21 cellular contexts compared by ENCODE assay signal in the genomic region with DNA sequence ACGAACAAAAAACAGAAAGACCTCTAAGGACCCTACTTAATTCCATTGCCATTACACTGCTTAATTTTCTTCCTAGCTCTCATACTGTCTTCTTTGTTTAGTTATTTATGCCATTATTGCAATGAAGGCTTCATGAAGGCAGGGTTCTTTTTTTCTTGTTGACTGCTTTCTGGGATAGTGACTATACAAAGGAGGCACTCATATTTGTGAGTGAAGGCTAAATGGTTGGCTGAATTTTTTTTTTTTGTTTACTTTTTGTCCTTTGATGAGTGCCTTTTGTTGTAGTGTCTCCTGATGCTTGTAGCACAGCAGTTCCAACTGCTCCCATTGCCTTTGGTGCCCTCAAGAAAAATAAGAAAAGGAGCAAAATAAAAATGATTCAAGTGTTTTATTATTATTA. TPM values are rescaled to one million over a fixed set of nuclear protein-coding genes. Genes with fewer than 3 reads are reported as not detected.
DNase-seq lines count a peak whose midpoint lies in the region; ATAC-seq, FAIRE-seq and TF ChIP-seq lines count a peak whose summit lies in the region.
"Had no signal": no experiment of that assay in that cellular context is flagged by ENCODE, and none has a peak within 500 bp of the region (broad histone marks: within the 10 kb centered on the region; RNA-seq: fewer than 3 reads in every experiment).

No MANE protein-coding gene starts in this region.

- TF ChIP-seq POLR2A in HepG2 (IDR thresholded peaks at IDR 0.05; ENCODE audit: insufficient read depth in 1 of 2, low read depth in 2 of 2, low read length in 2 of 2) (no peak), right lobe of liver (IDR thresholded peaks at IDR 0.05) (no peak)

- POLR2A ChIA-PET in HepG2 (lab: Yijun Ruan, JAX) = interaction anchor here (1.5 kb wide), 1 partner anchor 14 kb away, joined by 5 read pairs; no protein-coding TSS in a partner anchor
- POLR2A ChIA-PET in activated CD4-positive, alpha-beta T cell treated with anti-CD3 and anti-CD28 coated beads for 36 hours (lab: Charles Lee) = no interaction called here

- peaks cover 3% of the 10 kb centered on the region for H3K27me3 Mint-ChIP-seq in glutamatergic neuron (ENCODE audit: unreplicated experiment)
- peaks cover 8% of the 10 kb centered on the region for H3K27me3 Mint-ChIP-seq in activated CD4-positive, alpha-beta T cell treated with anti-CD3 and anti-CD28 coated beads for 36 hours

- TF ChIP-seq EP300 in HepG2 (IDR thresholded peaks at IDR 0.05; ENCODE audit: low read depth in 2 of 2, low read length in 2 of 2) = 0 out of 4 replicates have a peak, but pooled peaks of 1 of the 2 experiments have one; percentile 39
- TF ChIP-seq EP300 in HepG2 (CRISPR knock-in tag; IDR thresholded peaks at IDR 0.05; ENCODE audit: borderline replicate concordance) = no peak

- no peak for TF ChIP-seq CTCF in HepG2 (CRISPR knock-in tag; IDR thresholded peaks at IDR 0.05)
- no peak for TF ChIP-seq CTCF in right lobe of liver (IDR thresholded peaks at IDR 0.05)
- TF ChIP-seq CTCF in glutamatergic neuron (IDR thresholded peaks at IDR 0.05; ENCODE audit: partially characterized antibody, unreplicated experiment) = no peak
- TF ChIP-seq CTCF in WERI-Rb-1 (IDR thresholded peaks at IDR 0.05; ENCODE audit: low read depth, low read length) = no peak

- H3K27ac ChIP-seq in HepG2 (ENCODE audit: extremely low read length, insufficient read depth, low read length) = peak overlapping the region; percentile 54
- H3K27ac ChIP-seq in right lobe of liver = no peak overlapping the region
- H3K27ac ChIP-seq in WERI-Rb-1 = no peak overlapping the region
- H3K27ac ChIP-seq: HL-60 had no signal

- in situ Hi-C loops in HepG2 (cut with HindIII; ENCODE audit: extremely low pct_ligation_motif_present, low pct_unique_long_range_greater_than_20kb) = no loop called here

- intact Hi-C loops in HepG2 (cut with micrococcal nuclease; ENCODE audit: unreplicated experiment) (loop anchor here (2.0 kb wide), 1 partner anchor 44 kb away; no protein-coding TSS in a partner anchor), right lobe of liver (cut with DNase I) (no loop called here)
- intact Hi-C loops in activated CD4-positive, alpha-beta T cell treated with anti-CD3 and anti-CD28 coated beads for 36 hours (cut with DNase I, micrococcal nuclease) = no loop called here

- peaks cover 86% of the 10 kb centered on the region for H3K79me2 ChIP-seq in HepG2 (ENCODE audit: insufficient read depth, low read length)

- ATAC-seq in HepG2 = peak; percentile 57
- ATAC-seq in right lobe of liver = no peak
- ATAC-seq in activated CD4-positive, alpha-beta T cell treated with anti-CD3 and anti-CD28 coated beads for 36 hours = no peak
- ATAC-seq: GM12878, HCT116 had no signal

- TF ChIP-seq RAD21 in HepG2 (CRISPR knock-in tag; IDR thresholded peaks at IDR 0.05) = no peak

- H3K9me3 ChIP-seq in HepG2 (ENCODE audit: low read length) (no peaks in the 10 kb centered on the region), right lobe of liver (no peaks in the 10 kb centered on the region), WERI-Rb-1 (ENCODE audit: severe bottlenecking) (no peaks in the 10 kb centered on the region)

- peaks cover 79% of the 10 kb centered on the region for H3K4me1 ChIP-seq in HepG2 (ENCODE audit: insufficient read depth, low read length)
- H3K4me1 ChIP-seq in right lobe of liver = peaks cover 0 to 4% (median 1%) of the 10 kb centered on the region in 4 donors

- peaks cover 1% of the 10 kb centered on the region for H3K36me3 Mint-ChIP-seq in glutamatergic neuron (ENCODE audit: unreplicated experiment)
- no peaks in the 10 kb centered on the region for H3K36me3 Mint-ChIP-seq in activated CD4-positive, alpha-beta T cell treated with anti-CD3 and anti-CD28 coated beads for 36 hours (ENCODE audit: low read depth)

- no peaks in the 10 kb centered on the region for H3K36me3 ChIP-seq in HepG2 (replicated peaks in 1 of 2; ENCODE audit: control insufficient read depth in 1 of 2, insufficient read depth in 2 of 2, low read length in 2 of 2)
- H3K36me3 ChIP-seq in right lobe of liver = no peaks in the 10 kb centered on the region
- H3K36me3 ChIP-seq in WERI-Rb-1 = peaks cover 8% of the 10 kb centered on the region

- no TSS peak for BruUV-seq in HepG2 (replicated peaks; lab: Mats Ljungman, UMichigan)

- peaks cover 28% of the 10 kb centered on the region for H3K4me1 Mint-ChIP-seq in glutamatergic neuron (ENCODE audit: low read depth, unreplicated experiment)
- no peaks in the 10 kb centered on the region for H3K4me1 Mint-ChIP-seq in activated CD4-positive, alpha-beta T cell treated with anti-CD3 and anti-CD28 coated beads for 36 hours

- DNase-seq in HepG2 (ENCODE audit: low spot score) (peak; percentile 83), right lobe of liver (no peak), NCI-H69 (lab: John Stamatoyannopoulos, UW) (peak; percentile 71), glutamatergic neuron (no peak), NCI-H187 treated with DMSO at 0.1 percent for 48 hours (lab: John Stamatoyannopoulos, UW) (no peak), HT-29 (ENCODE audit: low spot score) (no peak), WERI-Rb-1 (no peak)
- no peak for DNase-seq in activated CD4-positive, alpha-beta T cell treated with anti-CD3 and anti-CD28 coated beads for 36 hours
- DNase-seq: DMS79, KG1, NCI-H1092, NCI-H1694 treated with DMSO at 0.1 percent for 48 hours, NCI-H82, SHP77 treated with DMSO at 0.1 percent for 48 hours had no signal

- peaks cover 3% of the 10 kb centered on the region for H3K9me3 Mint-ChIP-seq in glutamatergic neuron (ENCODE audit: unreplicated experiment)
- H3K9me3 Mint-ChIP-seq in activated CD4-positive, alpha-beta T cell treated with anti-CD3 and anti-CD28 coated beads for 36 hours (ENCODE audit: low read depth) = no peaks in the 10 kb centered on the region

- H4K20me1 ChIP-seq in HepG2 (ENCODE audit: insufficient read depth, low read length) = peaks cover 63% of the 10 kb centered on the region

- FAIRE-seq in HepG2 (lab: Jason Lieb, UNC) = peak; percentile 60
- FAIRE-seq: A204.1, GM12878, GM18507, RCC 7860 had no signal

- H3K4me3 Mint-ChIP-seq in glutamatergic neuron (ENCODE audit: unreplicated experiment) = no peak overlapping the region
- no peak overlapping the region for H3K4me3 Mint-ChIP-seq in activated CD4-positive, alpha-beta T cell treated with anti-CD3 and anti-CD28 coated beads for 36 hours
- H3K4me3 Mint-ChIP-seq: CD14-positive monocyte had no signal

- H3K27me3 ChIP-seq in HepG2 (ENCODE audit: control insufficient read depth in 1 of 2, insufficient read depth in 2 of 2, low read length in 2 of 2) (no peaks in the 10 kb centered on the region), right lobe of liver (no peaks in the 10 kb centered on the region), WERI-Rb-1 (ENCODE audit: insufficient read depth, low read depth, severe bottlenecking) (no peaks in the 10 kb centered on the region)

- CTCF ChIA-PET in HepG2 (lab: Yijun Ruan, JAX; ENCODE audit: low intra/inter-chr PET ratio, low total read pairs) = no interaction called here
- CTCF ChIA-PET in activated CD4-positive, alpha-beta T cell treated with anti-CD3 and anti-CD28 coated beads for 36 hours (lab: Charles Lee) = interaction anchor here (0.5 kb wide), 1 partner anchor 18 kb away, joined by 4 read pairs; no protein-coding TSS in a partner anchor

- peak overlapping the region; percentile 39; the same call in 1 of the 2 replicates for H3K9ac ChIP-seq in HepG2 (ENCODE audit: insufficient read depth, low read depth, low read length)

- no peak overlapping the region; a peak in 1 of 6 replicates for H3K4me3 ChIP-seq in HepG2 (replicated peaks in 1 of 3; ENCODE audit: insufficient read depth in 1 of 3, low read depth in 2 of 3, low read length in 3 of 3)
- H3K4me3 ChIP-seq in right lobe of liver = no peak overlapping the region
- no peak overlapping the region for H3K4me3 ChIP-seq in WERI-Rb-1 (ENCODE audit: low read depth, low read length)
- H3K4me3 ChIP-seq: GM12878 had no signal

- peak overlapping the region; percentile 17 for H3K27ac Mint-ChIP-seq in glutamatergic neuron (ENCODE audit: unreplicated experiment)
- H3K27ac Mint-ChIP-seq in activated CD4-positive, alpha-beta T cell treated with anti-CD3 and anti-CD28 coated beads for 36 hours = no peak overlapping the region
- H3K27ac Mint-ChIP-seq: CD14-positive monocyte had no signal

- 6% methylated on average over 1 of the region's 1 CpG for WGBS in HepG2 (ENCODE audit: low lambda C conversion rate)
- WGBS in right lobe of liver (ENCODE audit: insufficient coverage, low coverage, low lambda C conversion rate, missing lambda C conversion rate) = 50% methylated on average over 1 of the region's 1 CpG

- H3K4me2 ChIP-seq in HepG2 (ENCODE audit: low read depth, low read length) = peak overlapping the region; percentile 60

- H2AFZ ChIP-seq in HepG2 (ENCODE audit: low read length) = no peak overlapping the region

TF ChIP-seq in HepG2, 621 proteins besides CTCF, POLR2A, EP300 and RAD21 (continues in another document):
- peak; percentile 73 for TF ChIP-seq ASH2L (IDR thresholded peaks at IDR 0.05; ENCODE audit: insufficient read length, low read depth, low read length)

RNA-seq across cellular contexts. Expression of a gene that starts 17.8 kb away (rescaled TPM):
- 162 and 212 TPM in 2 replicates for total RNA-seq in HepG2 (2016; rRNA removed; fragmentation: Illumina TruSeq; extraction: Trizol)
- 34.3 and 40.0 TPM in 2 replicates for total RNA-seq in HepG2 (2016; cell fraction: cytosol; rRNA removed; fragmentation: Illumina TruSeq; extraction: Trizol; ENCODE audit: low read depth)
- total RNA-seq in HepG2 (2016; cell fraction: insoluble cytoplasmic fraction; rRNA removed; fragmentation: Illumina TruSeq; extraction: Trizol) = 166 and 189 TPM in 2 replicates
- 32.3 and 34.9 TPM in 2 replicates for total RNA-seq in HepG2 (2016; cell fraction: membrane; rRNA removed; fragmentation: Illumina TruSeq; extraction: Trizol)
- 120 and 139 TPM in 2 replicates for total RNA-seq in HepG2 (2016; cell fraction: nucleus; rRNA removed; fragmentation: Illumina TruSeq; extraction: Trizol)
- 66.8 and 72.4 TPM in 2 replicates for polyA plus RNA-seq in HepG2 (2011; rRNA removed)
- polyA plus RNA-seq in HepG2 (2011; cell fraction: cytosol; rRNA removed) = 78.6 and 78.9 TPM in 2 replicates
- 101 and 107 TPM in 2 replicates for polyA plus RNA-seq in HepG2 (2011; cell fraction: nucleus; rRNA removed)
- polyA plus RNA-seq in HepG2 (2012) = 129 and 131 TPM in 2 replicates
- polyA plus RNA-seq in HepG2 (2016; cell fraction: cytosol; fragmentation: Illumina TruSeq; extraction: Trizol; ENCODE audit: low read depth) = 5.9 and 7.5 TPM in 2 replicates
- polyA plus RNA-seq in HepG2 (2016; cell fraction: insoluble cytoplasmic fraction; fragmentation: Illumina TruSeq; extraction: Trizol; ENCODE audit: low read depth) = 153 and 162 TPM in 2 replicates
- 14.8 and 19.2 TPM in 2 replicates for polyA plus RNA-seq in HepG2 (2016; cell fraction: membrane; fragmentation: Illumina TruSeq; extraction: Trizol; ENCODE audit: low read depth)
- 115 and 117 TPM in 2 replicates for polyA plus RNA-seq in HepG2 (2016; cell fraction: nucleus; fragmentation: Illumina TruSeq; extraction: Trizol; ENCODE audit: insufficient read depth, low read depth)
- 101 and 109 TPM in 2 replicates for polyA minus RNA-seq in HepG2 (2011; rRNA and poly(A)+ RNA removed; ENCODE audit: low replicate concordance)
- polyA minus RNA-seq in HepG2 (2011; cell fraction: cytosol; rRNA and poly(A)+ RNA removed) = 115 and 142 TPM in 2 replicates
- 116 and 117 TPM in 2 replicates for polyA minus RNA-seq in HepG2 (2011; cell fraction: nucleus; rRNA and poly(A)+ RNA removed)
- 100 to 1,000 TPM; 101 to 192 (median 123) TPM for total RNA-seq in right lobe of liver
- total RNA-seq in glutamatergic neuron (ENCODE audit: unreplicated experiment) = 598 TPM
- 416 and 425 TPM in 2 replicates for total RNA-seq in HT-29 (2014; rRNA removed; shearing (Covaris generic))
- total RNA-seq in activated CD4-positive, alpha-beta T cell treated with anti-CD3 and anti-CD28 coated beads for 36 hours = 10 to 100 TPM; 78.8 to 86.7 TPM

Comparison
In these comparisons a context has a peak if more than half of its experiments do, and no peak if none do; other contexts are left out.
1. DNase-seq: peak in HepG2 (single experiment) and NCI-H69 (single experiment); none in right lobe of liver (0 of 3), glutamatergic neuron (single experiment), NCI-H187 treated with DMSO at 0.1 percent for 48 hours (single experiment), HT-29 (single experiment), WERI-Rb-1 (single experiment) and activated CD4-positive, alpha-beta T cell treated with anti-CD3 and anti-CD28 coated beads for 36 hours (single experiment).